9 cellular contexts compared by ENCODE assay signal in the genomic region with DNA sequence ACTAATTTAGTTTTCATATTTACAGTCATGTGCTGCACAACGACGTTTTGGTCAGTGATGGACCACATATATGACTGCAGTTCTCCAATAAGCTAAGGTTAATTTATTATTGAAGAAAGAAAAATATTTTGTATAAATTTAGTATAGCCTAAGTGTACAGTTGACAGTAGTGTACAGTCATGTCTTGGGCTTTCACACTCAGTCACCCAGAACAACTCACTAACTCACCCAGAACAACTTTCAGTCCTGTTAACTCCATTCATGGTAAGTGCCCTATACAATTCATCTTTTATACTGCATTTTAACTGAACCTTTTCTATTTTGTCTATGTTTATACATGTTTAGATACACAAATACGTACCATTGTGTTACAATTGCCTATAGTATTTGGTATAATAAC. TPM values are rescaled to one million over a fixed set of nuclear protein-coding genes. Genes with fewer than 3 reads are reported as not detected.
DNase-seq lines count a peak whose midpoint lies in the region; ATAC-seq and TF ChIP-seq lines count a peak whose summit lies in the region.
"Had no signal": no experiment of that assay in that cellular context is flagged by ENCODE, and none has a peak within 500 bp of the region (broad histone marks: within the 10 kb centered on the region; RNA-seq: fewer than 3 reads in every experiment).

No MANE protein-coding gene starts in this region.

- POLR2A ChIA-PET in CD8-positive, alpha-beta T cell (lab: Charles Lee): interaction anchor here (0.6 kb wide), 1 partner anchor 541 kb away, joined by 3 read pairs; no protein-coding TSS in a partner anchor

- H3K27ac Mint-ChIP-seq in CD8-positive, alpha-beta T cell: peak overlapping the region; percentile 92

- H3K36me3 Mint-ChIP-seq in CD8-positive, alpha-beta T cell: no peaks in the 10 kb centered on the region

- H3K4me1 ChIP-seq in CD8-positive, alpha-beta T cell (ENCODE audit: insufficient read depth, low read length): no peaks in the 10 kb centered on the region
- H3K4me1 ChIP-seq in Loucy (ENCODE audit: insufficient read depth, low read length, poor library complexity, severe bottlenecking): no peaks in the 10 kb centered on the region
- H3K4me1 ChIP-seq in fibroblast of lung (ENCODE audit: control insufficient read depth, extremely low read depth, insufficient read depth, low read length): no peaks in the 10 kb centered on the region
- H3K4me1 ChIP-seq: upper lobe of right lung had no signal

- no peaks in the 10 kb centered on the region for H3K79me2 ChIP-seq in Loucy (ENCODE audit: insufficient read depth, low read length)
- no peaks in the 10 kb centered on the region for H3K79me2 ChIP-seq in fibroblast of lung (ENCODE audit: control insufficient read depth, insufficient read depth, low read length)

- in situ Hi-C loops in ACHN (cut with HindIII; ENCODE audit: low pct_ligation_motif_present, low pct_unique_long_range_greater_than_20kb, low sequenced_read_pairs): no loop called here

- no peak for TF ChIP-seq CTCF in CD8-positive, alpha-beta T cell (IDR thresholded peaks at IDR 0.05)
- TF ChIP-seq CTCF in Loucy (conservative IDR thresholded peaks at IDR 0.05; ENCODE audit: low read length) (no peak), fibroblast of lung (conservative IDR thresholded peaks at IDR 0.05 in 1 of 2, IDR thresholded peaks at IDR 0.05 in 1 of 2; ENCODE audit: low read depth in 1 of 2, low read length in 2 of 2) (no peak)

- peaks cover 25% of the 10 kb centered on the region for H3K27me3 Mint-ChIP-seq in CD8-positive, alpha-beta T cell (ENCODE audit: low read depth)

- H3K4me2 ChIP-seq in Loucy (ENCODE audit: low read depth, low read length, poor library complexity, severe bottlenecking) (peak overlapping the region; percentile 57), fibroblast of lung (ENCODE audit: extremely low read depth, insufficient read depth, low read length) (peak overlapping the region; percentile 99)

- no peak overlapping the region for H3K4me3 ChIP-seq in CD8-positive, alpha-beta T cell (ENCODE audit: low read depth, low read length)
- peak overlapping the region; percentile 58 for H3K4me3 ChIP-seq in Loucy (ENCODE audit: low read length, poor library complexity, severe bottlenecking)
- peak overlapping the region in 2 of 4 experiments; percentile 59 to 79 for H3K4me3 ChIP-seq in fibroblast of lung (replicated peaks in 1 of 4; ENCODE audit: control extremely low read depth in 1 of 4, insufficient read depth in 1 of 4, low read depth in 3 of 4, low read length in 4 of 4)

- no peak overlapping the region for H3K9ac ChIP-seq in Loucy (ENCODE audit: low read depth, low read length, poor library complexity, severe bottlenecking)
- no peak overlapping the region for H3K9ac ChIP-seq in fibroblast of lung (ENCODE audit: insufficient read depth, low read length)

- H3K9me2 ChIP-seq in Loucy (replicated peaks; ENCODE audit: low read depth, low read length): no peaks in the 10 kb centered on the region

- H4K20me1 ChIP-seq in Loucy (ENCODE audit: insufficient read depth, low read length, poor library complexity, severe bottlenecking): no peaks in the 10 kb centered on the region
- no peaks in the 10 kb centered on the region for H4K20me1 ChIP-seq in fibroblast of lung (ENCODE audit: control insufficient read depth, extremely low read depth, insufficient read depth, low read length)

- H3F3A ChIP-seq in Loucy (ENCODE audit: low read depth): no peaks in the 10 kb centered on the region

- no peaks in the 10 kb centered on the region for H3K9me3 ChIP-seq in CD8-positive, alpha-beta T cell (ENCODE audit: low read length)
- H3K9me3 ChIP-seq in Loucy (ENCODE audit: insufficient read depth, low read depth, low read length) (no peaks in the 10 kb centered on the region), fibroblast of lung (ENCODE audit: control insufficient read depth, insufficient read depth, low read depth, low read length) (no peaks in the 10 kb centered on the region)

- intact Hi-C loops in CD8-positive, alpha-beta T cell (cut with DNase I, micrococcal nuclease): loop anchor here (1.0 to 5.0 kb wide), 6 partner anchors 290 to 773 kb away; a partner anchor contains a TSS

- H2AFZ ChIP-seq in Loucy (ENCODE audit: low read length) (peak overlapping the region; percentile 79), fibroblast of lung (ENCODE audit: low read length) (peak overlapping the region; percentile 88)

- no peak for ATAC-seq in CD8-positive, alpha-beta T cell
- ATAC-seq in GM19463 (IDR thresholded peaks at IDR 0.05; ENCODE audit: unreplicated experiment): peak; percentile 28
- ATAC-seq in GM21529 (IDR thresholded peaks at IDR 0.05; ENCODE audit: unreplicated experiment): no peak

- H3K27me3 ChIP-seq in CD8-positive, alpha-beta T cell (ENCODE audit: insufficient read depth, low read length): no peaks in the 10 kb centered on the region
- H3K27me3 ChIP-seq in Loucy (ENCODE audit: insufficient read depth, low read length, poor library complexity, severe bottlenecking): no peaks in the 10 kb centered on the region
- no peaks in the 10 kb centered on the region for H3K27me3 ChIP-seq in fibroblast of lung (ENCODE audit: control insufficient read depth, insufficient read depth, low read length)

- peaks cover 7% of the 10 kb centered on the region for H3K9me3 Mint-ChIP-seq in CD8-positive, alpha-beta T cell

- peaks cover 7% of the 10 kb centered on the region for H3K4me1 Mint-ChIP-seq in CD8-positive, alpha-beta T cell (ENCODE audit: low read depth)

- H3K27ac ChIP-seq in CD8-positive, alpha-beta T cell (ENCODE audit: low read depth, low read length): no peak overlapping the region
- H3K27ac ChIP-seq in fibroblast of lung (ENCODE audit: insufficient read depth, low read length): no peak overlapping the region
- H3K27ac ChIP-seq: upper lobe of right lung had no signal

- no peak overlapping the region for H3K4me3 Mint-ChIP-seq in CD8-positive, alpha-beta T cell

- CTCF ChIA-PET in CD8-positive, alpha-beta T cell (lab: Charles Lee): interaction anchor here (0.6 to 5.7 kb wide), 27 partner anchors 8 to 778 kb away, joined by 3 to 30 read pairs (median 4); no protein-coding TSS in a partner anchor

- DNase-seq in CD8-positive, alpha-beta T cell: no peak
- no peak for DNase-seq in fibroblast of lung (ENCODE audit: low read depth in 2 of 2)
- no peak for DNase-seq in RKO (ENCODE audit: low spot score)
- no peak for DNase-seq in ACHN
- no peak for DNase-seq in cortex of kidney (lab: John Stamatoyannopoulos, UW)
- DNase-seq: upper lobe of right lung had no signal

- no peaks in the 10 kb centered on the region for H3K36me3 ChIP-seq in CD8-positive, alpha-beta T cell (ENCODE audit: insufficient read depth, low read length)
- H3K36me3 ChIP-seq in Loucy (ENCODE audit: insufficient read depth, low read length) (no peaks in the 10 kb centered on the region), fibroblast of lung (ENCODE audit: control insufficient read depth, insufficient read depth, low read length) (no peaks in the 10 kb centered on the region)
- H3K36me3 ChIP-seq: upper lobe of right lung had no signal

RNA-seq across cellular contexts. Expression of a gene that starts 3.8 kb away (rescaled TPM):
- not detected for total RNA-seq in CD8-positive, alpha-beta T cell
- not detected in 2 replicates for total RNA-seq in fibroblast of lung
- not detected in 2 replicates for polyA plus RNA-seq in fibroblast of lung
- not detected in 2 replicates for polyA plus RNA-seq in fibroblast of lung (2012)
- not detected in 2 replicates for polyA minus RNA-seq in fibroblast of lung (ENCODE audit: low replicate concordance)
- total RNA-seq: upper lobe of right lung had no signal

RNA-seq across cellular contexts. Expression of a gene that starts 48.1 kb away (rescaled TPM):
- not detected for total RNA-seq in CD8-positive, alpha-beta T cell
- total RNA-seq in fibroblast of lung: not detected in 2 replicates
- polyA plus RNA-seq in fibroblast of lung: not detected in 2 replicates
- not detected in 2 replicates for polyA plus RNA-seq in fibroblast of lung (2012)
- not detected in 2 replicates for polyA minus RNA-seq in fibroblast of lung (ENCODE audit: low replicate concordance)
- total RNA-seq: upper lobe of right lung had no signal
